8 cellular contexts compared by ENCODE assay signal in the genomic region with DNA sequence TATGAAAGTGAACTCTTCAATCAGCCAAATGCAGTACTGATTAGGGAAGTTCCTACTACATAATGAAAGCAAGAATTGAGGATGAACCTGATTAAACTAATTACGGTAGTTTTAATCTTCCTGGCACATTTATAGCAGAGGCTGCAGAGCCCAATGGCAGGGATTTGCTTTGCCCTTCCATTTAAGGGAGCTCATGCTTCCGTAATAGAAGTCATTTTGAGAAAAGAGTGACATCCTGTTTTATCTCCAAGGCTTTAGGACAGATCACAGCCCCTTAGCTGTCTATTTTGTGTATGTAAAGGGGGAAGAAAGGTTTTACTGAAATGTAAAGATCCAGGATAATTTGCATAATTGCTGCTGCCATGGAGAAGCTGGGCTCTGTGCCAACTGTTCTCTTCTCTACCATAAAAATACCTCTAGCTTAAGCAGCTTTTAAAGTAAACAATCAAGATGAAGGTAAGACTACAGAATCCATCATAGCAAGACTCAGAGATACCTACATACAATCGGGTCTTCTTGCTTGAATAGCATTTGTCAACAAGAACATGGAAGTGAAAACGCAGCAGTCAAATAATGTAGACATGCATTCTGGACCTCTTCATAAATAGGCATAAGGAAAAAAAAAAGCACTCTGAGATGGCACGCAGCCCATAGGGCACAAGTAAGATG.
DNase-seq lines count a peak whose midpoint lies in the region; ATAC-seq, FAIRE-seq and TF ChIP-seq lines count a peak whose summit lies in the region.

No MANE protein-coding gene starts in this region.

- H3K27ac Mint-ChIP-seq in stimulated activated naive CD8-positive, alpha-beta T cell treated with anti-CD3 and anti-CD28 coated beads, Interleukin-15, Interleukin-2, amounts not matched to agents 100 ng/mL and 50 ng/mL, for 24 hours: peak overlapping the region; percentile 47
- H3K27ac Mint-ChIP-seq in astrocyte (ENCODE audit: unreplicated experiment): no peak overlapping the region
- peak overlapping the region; percentile 15 to 64 for H3K27ac Mint-ChIP-seq in natural killer cell

- no peaks in the 10 kb centered on the region for H3K9me3 Mint-ChIP-seq in stimulated activated naive CD8-positive, alpha-beta T cell treated with anti-CD3 and anti-CD28 coated beads, Interleukin-15, Interleukin-2, amounts not matched to agents 100 ng/mL and 50 ng/mL, for 24 hours
- H3K9me3 Mint-ChIP-seq in astrocyte (ENCODE audit: unreplicated experiment) (no peaks in the 10 kb centered on the region), natural killer cell (no peaks in the 10 kb centered on the region)

- H3K4me1 Mint-ChIP-seq in stimulated activated naive CD8-positive, alpha-beta T cell treated with anti-CD3 and anti-CD28 coated beads, Interleukin-15, Interleukin-2, amounts not matched to agents 100 ng/mL and 50 ng/mL, for 24 hours (ENCODE audit: low read depth): peaks cover 36% of the 10 kb centered on the region
- H3K4me1 Mint-ChIP-seq in astrocyte (ENCODE audit: low read depth, unreplicated experiment): peaks cover 10% of the 10 kb centered on the region
- peaks cover 26 to 36% of the 10 kb centered on the region in 2 donors for H3K4me1 Mint-ChIP-seq in natural killer cell

- H3K9ac ChIP-seq in astrocyte (ENCODE audit: low read length): no peak overlapping the region

- peak overlapping the region; percentile 25 for H3K4me2 ChIP-seq in astrocyte (ENCODE audit: low read length)

- no peak overlapping the region for H3K27ac ChIP-seq in astrocyte (ENCODE audit: low read depth, low read length)

- peaks cover 8% of the 10 kb centered on the region for H3K4me1 ChIP-seq in astrocyte (ENCODE audit: insufficient read depth, low read length)

- no peaks in the 10 kb centered on the region for H3K9me3 ChIP-seq in astrocyte (ENCODE audit: insufficient read depth, low read depth, low read length)

- no peak overlapping the region for H2AFZ ChIP-seq in astrocyte (ENCODE audit: low read depth, low read length)

- TF ChIP-seq CTCF in astrocyte (IDR thresholded peaks at IDR 0.05; ENCODE audit: insufficient read depth, low read depth, low read length) (no peak), natural killer cell (IDR thresholded peaks at IDR 0.05) (no peak)

- H3K36me3 ChIP-seq in astrocyte (ENCODE audit: insufficient read depth, low read length): no peaks in the 10 kb centered on the region

- intact Hi-C loops in natural killer cell (cut with micrococcal nuclease): loop anchor here (10.0 kb wide), 1 partner anchor 245 kb away; a partner anchor contains a TSS

- H3K27me3 ChIP-seq in astrocyte (ENCODE audit: insufficient read depth, low read length): no peaks in the 10 kb centered on the region

- H3K4me3 Mint-ChIP-seq in stimulated activated naive CD8-positive, alpha-beta T cell treated with anti-CD3 and anti-CD28 coated beads, Interleukin-15, Interleukin-2, amounts not matched to agents 100 ng/mL and 50 ng/mL, for 24 hours: no peak overlapping the region
- no peak overlapping the region for H3K4me3 Mint-ChIP-seq in astrocyte (ENCODE audit: unreplicated experiment)
- no peak overlapping the region for H3K4me3 Mint-ChIP-seq in natural killer cell

- no peak for FAIRE-seq in astrocyte (lab: Jason Lieb, UNC)

- H3K27me3 Mint-ChIP-seq in stimulated activated naive CD8-positive, alpha-beta T cell treated with anti-CD3 and anti-CD28 coated beads, Interleukin-15, Interleukin-2, amounts not matched to agents 100 ng/mL and 50 ng/mL, for 24 hours: no peaks in the 10 kb centered on the region
- H3K27me3 Mint-ChIP-seq in astrocyte (ENCODE audit: low read depth, unreplicated experiment) (no peaks in the 10 kb centered on the region), natural killer cell (ENCODE audit: low read depth in 2 of 2) (no peaks in the 10 kb centered on the region)

- no peak for DNase-seq in stimulated activated naive CD8-positive, alpha-beta T cell treated with anti-CD3 and anti-CD28 coated beads, Interleukin-15, Interleukin-2, amounts not matched to agents 100 U/mL and 50 U/mL, for 24 hours
- DNase-seq in NCI-H2107 (lab: John Stamatoyannopoulos, UW) (peak; percentile 6), astrocyte (ENCODE audit: low read depth) (no peak), natural killer cell (no peak), SW 1271 (lab: John Stamatoyannopoulos, UW) (no peak), SIG-M5 (lab: John Stamatoyannopoulos, UW) (no peak)
- DNase-seq in activated CD4-positive, CD25-positive, alpha-beta regulatory T cell treated with anti-CD3 and anti-CD28 coated beads, Interleukin-2, amount 50 U/mL, for 72 hours: no peak

- ATAC-seq in stimulated activated naive CD8-positive, alpha-beta T cell treated with anti-CD3 and anti-CD28 coated beads, Interleukin-15, Interleukin-2, amounts not matched to agents 100 U/mL and 50 U/mL, for 24 hours: no peak
- ATAC-seq in natural killer cell: no peak

- no peak overlapping the region for H3K4me3 ChIP-seq in astrocyte (ENCODE audit: insufficient read depth, low read depth, low read length)

- peaks cover 60% of the 10 kb centered on the region for H4K20me1 ChIP-seq in astrocyte (ENCODE audit: insufficient read depth, low read length)

- H3K36me3 Mint-ChIP-seq in stimulated activated naive CD8-positive, alpha-beta T cell treated with anti-CD3 and anti-CD28 coated beads, Interleukin-15, Interleukin-2, amounts not matched to agents 100 ng/mL and 50 ng/mL, for 24 hours (ENCODE audit: low read depth): peaks cover 6% of the 10 kb centered on the region
- H3K36me3 Mint-ChIP-seq in astrocyte (ENCODE audit: low read depth, unreplicated experiment): no peaks in the 10 kb centered on the region
- H3K36me3 Mint-ChIP-seq in natural killer cell: no peaks in the 10 kb centered on the region

- H3K79me2 ChIP-seq in astrocyte (ENCODE audit: insufficient read depth, low read length): peaks cover 81% of the 10 kb centered on the region
